ENCODE assay signal across 1 cellular context in the genomic region with DNA sequence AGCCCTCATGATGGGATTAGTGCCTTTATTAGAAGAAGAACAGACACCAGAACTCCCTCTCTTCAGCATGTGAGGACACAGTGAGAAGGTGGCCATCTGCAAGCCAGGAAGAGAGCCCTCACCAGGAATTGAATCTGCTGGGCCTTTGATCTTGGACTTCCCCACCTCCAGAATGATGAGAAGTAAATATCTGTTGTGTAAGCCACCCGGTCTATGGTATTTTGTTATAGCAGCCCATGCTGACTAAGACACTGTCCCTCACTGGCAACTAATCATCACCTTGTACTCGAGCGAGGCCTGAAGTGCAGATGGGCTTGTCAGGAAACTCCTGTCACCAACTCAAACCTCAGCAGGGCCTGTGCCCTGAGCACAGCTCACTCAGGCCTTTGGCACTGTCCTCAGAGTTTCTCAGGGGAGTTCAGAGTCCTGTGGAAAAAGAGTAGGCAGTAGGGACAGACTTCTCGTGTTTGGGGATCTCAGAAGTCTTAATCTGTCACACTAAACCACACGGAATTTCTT.
TF ChIP-seq lines count a peak whose summit lies in the region.

No MANE protein-coding gene starts in this region.

TF ChIP-seq in GM12878, 131 proteins besides CTCF, POLR2A, EP300 and RAD21:
- TF ChIP-seq MTA2 (IDR thresholded peaks at IDR 0.05; ENCODE audit: low read depth) (no peak), NR2C2 (IDR thresholded peaks at IDR 0.05; ENCODE audit: borderline replicate concordance, control insufficient read depth, insufficient read length, low read depth) (no peak), GATAD2B (conservative IDR thresholded peaks at IDR 0.05; ENCODE audit: low read depth) (no peak), RAD51 (IDR thresholded peaks at IDR 0.05) (no peak), CEBPB (IDR thresholded peaks at IDR 0.05; ENCODE audit: borderline replicate concordance in 1 of 2, low read depth in 2 of 2, low read length in 2 of 2) (no peak), PAX8 (IDR thresholded peaks at IDR 0.05) (no peak), SMC3 (IDR thresholded peaks at IDR 0.05; ENCODE audit: borderline replicate concordance, low read length) (no peak), IKZF1 (conservative IDR thresholded peaks at IDR 0.05) (no peak)
- TF ChIP-seq, protein P1, sequence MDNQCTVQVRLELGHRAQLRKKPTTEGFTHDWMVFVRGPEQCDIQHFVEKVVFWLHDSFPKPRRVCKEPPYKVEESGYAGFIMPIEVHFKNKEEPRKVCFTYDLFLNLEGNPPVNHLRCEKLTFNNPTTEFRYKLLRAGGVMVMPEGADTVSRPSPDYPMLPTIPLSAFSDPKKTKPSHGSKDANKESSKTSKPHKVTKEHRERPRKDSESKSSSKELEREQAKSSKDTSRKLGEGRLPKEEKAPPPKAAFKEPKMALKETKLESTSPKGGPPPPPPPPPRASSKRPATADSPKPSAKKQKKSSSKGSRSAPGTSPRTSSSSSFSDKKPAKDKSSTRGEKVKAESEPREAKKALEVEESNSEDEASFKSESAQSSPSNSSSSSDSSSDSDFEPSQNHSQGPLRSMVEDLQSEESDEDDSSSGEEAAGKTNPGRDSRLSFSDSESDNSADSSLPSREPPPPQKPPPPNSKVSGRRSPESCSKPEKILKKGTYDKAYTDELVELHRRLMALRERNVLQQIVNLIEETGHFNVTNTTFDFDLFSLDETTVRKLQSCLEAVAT (IDR thresholded peaks at IDR 0.05), result no peak
